In the genomic region with DNA sequence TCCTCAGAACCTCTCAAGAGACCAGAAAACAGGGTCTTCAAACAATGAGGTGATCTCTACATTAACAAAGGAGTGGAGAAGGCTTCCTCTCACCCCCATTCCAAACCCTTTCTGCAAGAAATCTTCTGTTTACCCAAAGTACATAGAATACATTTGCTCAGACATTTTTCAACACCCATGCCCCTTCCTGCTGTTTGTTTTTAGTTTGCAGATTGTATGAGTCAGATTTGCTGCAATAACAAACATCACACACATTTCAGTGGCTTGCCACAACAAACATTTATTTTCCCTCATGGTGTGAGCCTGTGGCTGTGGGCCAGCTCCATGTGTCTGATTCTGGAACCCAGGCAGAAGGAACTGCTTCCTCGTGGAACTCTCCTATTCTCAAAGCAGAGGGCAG, we compare ENCODE assay signal across 21 cellular contexts.
DNase-seq lines count a peak whose midpoint lies in the region; ATAC-seq, FAIRE-seq and TF ChIP-seq lines count a peak whose summit lies in the region.
"Had no signal": no experiment of that assay in that cellular context is flagged by ENCODE, and none has a peak within 500 bp of the region (broad histone marks: within the 10 kb centered on the region; RNA-seq: fewer than 3 reads in every experiment).

No MANE protein-coding gene starts in this region.

- TF ChIP-seq CTCF in HepG2 (CRISPR knock-in tag; IDR thresholded peaks at IDR 0.05): no peak
- TF ChIP-seq CTCF in right lobe of liver (IDR thresholded peaks at IDR 0.05): no peak
- TF ChIP-seq CTCF in K562 (IDR thresholded peaks at IDR 0.05 in 2 of 3, conservative IDR thresholded peaks at IDR 0.05 in 1 of 3; ENCODE audit: insufficient read depth in 2 of 3, low read depth in 1 of 3, low read length in 3 of 3): no peak

- no peak for TF ChIP-seq POLR2A in HepG2 (IDR thresholded peaks at IDR 0.05; ENCODE audit: insufficient read depth in 1 of 2, low read depth in 2 of 2, low read length in 2 of 2)
- TF ChIP-seq POLR2A in right lobe of liver (IDR thresholded peaks at IDR 0.05): no peak
- TF ChIP-seq POLR2A in K562 (conservative IDR thresholded peaks at IDR 0.05): no peak

- BruUV-seq in HepG2 (replicated peaks; lab: Mats Ljungman, UMichigan): no TSS peak
- no TSS peak for BruUV-seq in K562 (replicated peaks; lab: Mats Ljungman, UMichigan)

- H3K27me3 ChIP-seq in HepG2 (ENCODE audit: control insufficient read depth in 1 of 2, insufficient read depth in 2 of 2, low read length in 2 of 2): peaks cover 0 to 15% of the 10 kb centered on the region in 2 experiments; a peak in 2 of 5 replicates
- H3K27me3 ChIP-seq in right lobe of liver: no peaks in the 10 kb centered on the region
- H3K27me3 ChIP-seq in K562 (ENCODE audit: control insufficient read depth in 2 of 2, insufficient read depth in 2 of 2, low read length in 2 of 2): peaks cover 5 to 13% of the 10 kb centered on the region in 2 experiments; a peak in 2 of 5 replicates

- POLR2A ChIA-PET in HepG2 (lab: Yijun Ruan, JAX) (no interaction called here), K562 (lab: Yijun Ruan, JAX) (interaction anchor here (0.6 kb wide), 1 partner anchor 371 kb away, joined by 4 read pairs; no protein-coding TSS in a partner anchor)

- H3K36me3 ChIP-seq in HepG2 (replicated peaks in 1 of 2; ENCODE audit: control insufficient read depth in 1 of 2, insufficient read depth in 2 of 2, low read length in 2 of 2) (no peaks in the 10 kb centered on the region), right lobe of liver (no peaks in the 10 kb centered on the region), K562 (ENCODE audit: control insufficient read depth, insufficient read depth, low read length) (no peaks in the 10 kb centered on the region)

- ATAC-seq in HepG2: no peak
- ATAC-seq in right lobe of liver: no peak
- no peak for ATAC-seq in K562
- ATAC-seq in HG02623 (IDR thresholded peaks at IDR 0.05; ENCODE audit: unreplicated experiment): no peak

- H3K4me2 ChIP-seq in HepG2 (ENCODE audit: low read depth, low read length) (no peak overlapping the region), K562 (ENCODE audit: insufficient read depth, low read length) (no peak overlapping the region)

- in situ Hi-C loops in HepG2 (cut with HindIII; ENCODE audit: extremely low pct_ligation_motif_present, low pct_unique_long_range_greater_than_20kb) (no loop called here), K562 (cut with MboI) (no loop called here)

- H3K9me3 ChIP-seq in HepG2 (ENCODE audit: low read length) (no peaks in the 10 kb centered on the region), right lobe of liver (no peaks in the 10 kb centered on the region), K562 (replicated peaks; ENCODE audit: control insufficient read depth, insufficient read depth, low read depth, low read length) (no peaks in the 10 kb centered on the region)

- no peaks in the 10 kb centered on the region for H4K20me1 ChIP-seq in HepG2 (ENCODE audit: insufficient read depth, low read length)
- no peaks in the 10 kb centered on the region for H4K20me1 ChIP-seq in K562 (replicated peaks; ENCODE audit: control insufficient read depth, insufficient read depth, low read length)

- no peak overlapping the region for H3K9ac ChIP-seq in HepG2 (ENCODE audit: insufficient read depth, low read depth, low read length)
- no peak overlapping the region for H3K9ac ChIP-seq in K562 (ENCODE audit: insufficient read depth in 1 of 2, low read depth in 2 of 2, low read length in 2 of 2)
- H3K9ac ChIP-seq: GM23248 had no signal

- 7% methylated on average over 1 of the region's 1 CpG for WGBS in HepG2 (ENCODE audit: low lambda C conversion rate)
- WGBS in right lobe of liver (ENCODE audit: insufficient coverage, low coverage, low lambda C conversion rate, missing lambda C conversion rate): 83% methylated on average over 1 of the region's 1 CpG
- WGBS in K562 (ENCODE audit: insufficient coverage, low coverage, missing lambda C conversion rate): 4% methylated on average over 1 of the region's 1 CpG

- intact Hi-C loops in HepG2 (cut with micrococcal nuclease; ENCODE audit: unreplicated experiment) (no loop called here), right lobe of liver (cut with DNase I) (no loop called here), K562 (cut with micrococcal nuclease) (no loop called here)

- TF ChIP-seq RAD21 in HepG2 (CRISPR knock-in tag; IDR thresholded peaks at IDR 0.05): no peak
- no peak for TF ChIP-seq RAD21 in K562 (CRISPR knock-in tag; conservative IDR thresholded peaks at IDR 0.05 in 1 of 2, IDR thresholded peaks at IDR 0.05 in 1 of 2)

- no peaks in the 10 kb centered on the region for H3K9me1 ChIP-seq in K562 (ENCODE audit: control insufficient read depth, insufficient read depth, low read length)

- H3K79me2 ChIP-seq in HepG2 (ENCODE audit: insufficient read depth, low read length) (no peaks in the 10 kb centered on the region), K562 (ENCODE audit: control insufficient read depth, insufficient read depth, low read length) (no peaks in the 10 kb centered on the region)

- no peak for FAIRE-seq in HepG2 (lab: Jason Lieb, UNC)
- FAIRE-seq in K562 (lab: Jason Lieb, UNC): no peak
- FAIRE-seq: G401.6, GM12892, GM19239, H1 had no signal

- H3K4me3 ChIP-seq in HepG2 (replicated peaks in 1 of 3; ENCODE audit: insufficient read depth in 1 of 3, low read depth in 2 of 3, low read length in 3 of 3): no peak overlapping the region
- H3K4me3 ChIP-seq in right lobe of liver: no peak overlapping the region
- no peak overlapping the region for H3K4me3 ChIP-seq in K562
- H3K4me3 ChIP-seq: GM23248 had no signal

- H3K4me1 ChIP-seq in HepG2 (ENCODE audit: insufficient read depth, low read length) (no peaks in the 10 kb centered on the region), right lobe of liver (peaks cover 0 to 7% (median 0%) of the 10 kb centered on the region in 4 donors), K562 (replicated peaks in 1 of 2; ENCODE audit: control insufficient read depth in 2 of 2, insufficient read depth in 2 of 2, low read length in 2 of 2) (peaks cover 0 to 11% of the 10 kb centered on the region in 2 experiments; a peak in 2 of 5 replicates)

- no peak for DNase-seq in HepG2 (ENCODE audit: low spot score)
- DNase-seq in right lobe of liver: no peak
- peak; percentile 28 for DNase-seq in LHCN-M2 (ENCODE audit: low read depth)
- DNase-seq in K562 (ENCODE audit: extremely low read depth in 1 of 4, low spot score in 3 of 4): no peak
- DNase-seq in NCI-H2171 (lab: John Stamatoyannopoulos, UW): no peak
- DNase-seq in activated naive CD4-positive, alpha-beta T cell treated with anti-CD3 and anti-CD28 coated beads, Interleukin-2, amount 50 U/mL, for 16 hours: no peak
- DNase-seq: 8988T; C1 segment of cervical spinal cord; Calu3; CD4-positive, alpha-beta memory T cell; COR-L47; DMS53; DMS79 treated with DMSO at 0.1 percent for 48 hours; GM23248; H7; HCEC 1CT had no signal

- TF ChIP-seq EP300 in HepG2 (IDR thresholded peaks at IDR 0.05; ENCODE audit: low read depth in 2 of 2, low read length in 2 of 2) (no peak), HepG2 (CRISPR knock-in tag; IDR thresholded peaks at IDR 0.05; ENCODE audit: borderline replicate concordance) (no peak), K562 (IDR thresholded peaks at IDR 0.05; ENCODE audit: low read length) (no peak)

- CTCF ChIA-PET in HepG2 (lab: Yijun Ruan, JAX; ENCODE audit: low intra/inter-chr PET ratio, low total read pairs): no interaction called here
- CTCF ChIA-PET in K562 (lab: Yijun Ruan, JAX; ENCODE audit: low intra/inter-chr PET ratio): no interaction called here

- H2AFZ ChIP-seq in HepG2 (ENCODE audit: low read length) (no peak overlapping the region), K562 (ENCODE audit: low read depth, low read length) (no peak overlapping the region)
- H2AFZ ChIP-seq: GM23248 had no signal

- no peak overlapping the region for H3K27ac ChIP-seq in HepG2 (ENCODE audit: extremely low read length, insufficient read depth, low read length)
- H3K27ac ChIP-seq in right lobe of liver: no peak overlapping the region
- H3K27ac ChIP-seq in K562 (ENCODE audit: extremely low read depth, low read depth, low read length): no peak overlapping the region
- H3K27ac ChIP-seq: GM23248 had no signal

TF ChIP-seq in HepG2, 621 proteins besides CTCF, POLR2A, EP300 and RAD21:
- TF ChIP-seq MIXL1 (CRISPR knock-in tag; IDR thresholded peaks at IDR 0.05): no peak
- no peak for TF ChIP-seq ASH2L (IDR thresholded peaks at IDR 0.05; ENCODE audit: insufficient read length, low read depth, low read length)
- TF ChIP-seq ZNF792 (CRISPR knock-in tag; IDR thresholded peaks at IDR 0.05): no peak
- no peak for TF ChIP-seq SALL1 (CRISPR knock-in tag; IDR thresholded peaks at IDR 0.05)
- no peak for TF ChIP-seq DMAP1 (CRISPR knock-in tag; IDR thresholded peaks at IDR 0.05)
- TF ChIP-seq ARNT2 (CRISPR knock-in tag; IDR thresholded peaks at IDR 0.05; ENCODE audit: low read depth): no peak
- TF ChIP-seq ZNF12 (CRISPR knock-in tag; IDR thresholded peaks at IDR 0.05): peak; percentile 99
- no peak for TF ChIP-seq ZNF484 (CRISPR knock-in tag; IDR thresholded peaks at IDR 0.05; ENCODE audit: borderline replicate concordance, low read depth)

TF ChIP-seq in K562, 482 proteins besides CTCF, POLR2A, EP300 and RAD21 (continues in another document):
- peak; percentile 98 for TF ChIP-seq ZNF12 (CRISPR knock-in tag; IDR thresholded peaks at IDR 0.05)
